Comparison of ENCODE assay signal across 18 cellular contexts in genomic region chr12:47303207-47303606, GRCh38.
DNase-seq lines count a peak whose midpoint lies in the region; ATAC-seq, FAIRE-seq and TF ChIP-seq lines count a peak whose summit lies in the region.
"Had no signal": no experiment of that assay in that cellular context is flagged by ENCODE, and none has a peak within 500 bp of the region (broad histone marks: within the 10 kb centered on the region; RNA-seq: fewer than 3 reads in every experiment).

No MANE protein-coding gene starts in this region.

- FAIRE-seq in astrocyte (lab: Jason Lieb, UNC): no peak

- H3K27me3 ChIP-seq in astrocyte (ENCODE audit: insufficient read depth, low read length): no peaks in the 10 kb centered on the region
- no peaks in the 10 kb centered on the region for H3K27me3 ChIP-seq in left lung
- H3K27me3 ChIP-seq: esophagus squamous epithelium, upper lobe of right lung had no signal

- POLR2A ChIA-PET in activated CD4-positive, alpha-beta T cell treated with anti-CD3 and anti-CD28 coated beads for 36 hours (lab: Charles Lee): no interaction called here
- POLR2A ChIA-PET in activated CD4-positive, alpha-beta T cell treated with anti-CD3 and anti-CD28 coated beads, Interleukin-2, amount 10 ng/mL, durations not matched to agents 7 days and 5 days (lab: Charles Lee): no interaction called here
- POLR2A ChIA-PET in naive thymus-derived CD8-positive, alpha-beta T cell (lab: Charles Lee): interaction anchor here (0.9 to 2.0 kb wide), 4 partner anchors 19 to 224 kb away, joined by 3 to 6 read pairs (median 4); partner anchors contain the start of genes AMIGO2 and PCED1B

- no peaks in the 10 kb centered on the region for H4K20me1 ChIP-seq in astrocyte (ENCODE audit: insufficient read depth, low read length)

- no peaks in the 10 kb centered on the region for H3K36me3 ChIP-seq in astrocyte (ENCODE audit: insufficient read depth, low read length)
- H3K36me3 ChIP-seq in left lung: no peaks in the 10 kb centered on the region
- H3K36me3 ChIP-seq: esophagus squamous epithelium, upper lobe of right lung had no signal

- H3K4me1 ChIP-seq in astrocyte (ENCODE audit: insufficient read depth, low read length) (peaks cover 27% of the 10 kb centered on the region), left lung (peaks cover 0 to 6% of the 10 kb centered on the region in 2 donors)

- ATAC-seq in activated CD4-positive, alpha-beta T cell treated with anti-CD3 and anti-CD28 coated beads for 36 hours: no peak
- no peak for ATAC-seq in naive thymus-derived CD8-positive, alpha-beta T cell
- ATAC-seq in left lung (no peak), HG03108 (IDR thresholded peaks at IDR 0.05; ENCODE audit: unreplicated experiment) (no peak)
- ATAC-seq: activated CD8-positive, alpha-beta memory T cell treated with anti-CD3 and anti-CD28 coated beads, Interleukin-2, amount 10 ng/mL, durations not matched to agents 7 days and 5 days; natural killer cell; upper lobe of right lung had no signal

- CTCF ChIA-PET in activated CD4-positive, alpha-beta T cell treated with anti-CD3 and anti-CD28 coated beads for 36 hours (lab: Charles Lee): interaction anchor here (0.6 to 2.7 kb wide), 8 partner anchors 25 to 271 kb away, joined by 3 to 16 read pairs (median 4); no protein-coding TSS in a partner anchor
- CTCF ChIA-PET in activated CD4-positive, alpha-beta T cell treated with anti-CD3 and anti-CD28 coated beads, Interleukin-2, amount 10 ng/mL, durations not matched to agents 7 days and 5 days (lab: Charles Lee): interaction anchor here (0.9 to 1.6 kb wide), 3 partner anchors 89 to 96 kb away, joined by 3 to 5 read pairs (median 3); no protein-coding TSS in a partner anchor

- intact Hi-C loops in activated CD4-positive, alpha-beta T cell treated with anti-CD3 and anti-CD28 coated beads for 36 hours (cut with DNase I, micrococcal nuclease): loop anchor here in 1 of 2 experiments (2.0 kb wide), 1 partner anchor 26 kb away; no protein-coding TSS in a partner anchor
- intact Hi-C loops in left lung (cut with DNase I): loop anchor here in 1 of 2 donors (10.0 kb wide), 1 partner anchor 268 kb away; no protein-coding TSS in a partner anchor

- H3K27me3 Mint-ChIP-seq in activated CD4-positive, alpha-beta T cell treated with anti-CD3 and anti-CD28 coated beads for 36 hours: no peaks in the 10 kb centered on the region
- no peaks in the 10 kb centered on the region for H3K27me3 Mint-ChIP-seq in activated CD4-positive, alpha-beta T cell treated with anti-CD3 and anti-CD28 coated beads, Interleukin-2, amount 10 ng/mL, durations not matched to agents 7 days and 5 days
- no peaks in the 10 kb centered on the region for H3K27me3 Mint-ChIP-seq in IgD-negative memory B cell
- no peaks in the 10 kb centered on the region for H3K27me3 Mint-ChIP-seq in astrocyte (ENCODE audit: low read depth, unreplicated experiment)
- H3K27me3 Mint-ChIP-seq in naive thymus-derived CD8-positive, alpha-beta T cell: no peaks in the 10 kb centered on the region
- H3K27me3 Mint-ChIP-seq: activated CD8-positive, alpha-beta memory T cell treated with anti-CD3 and anti-CD28 coated beads, Interleukin-2, amount 10 ng/mL, durations not matched to agents 7 days and 5 days had no signal

- H3K27ac Mint-ChIP-seq in activated CD4-positive, alpha-beta T cell treated with anti-CD3 and anti-CD28 coated beads for 36 hours: peak overlapping the region; percentile 86
- no peak overlapping the region for H3K27ac Mint-ChIP-seq in activated CD4-positive, alpha-beta T cell treated with anti-CD3 and anti-CD28 coated beads, Interleukin-2, amount 10 ng/mL, durations not matched to agents 7 days and 5 days
- H3K27ac Mint-ChIP-seq in IgD-negative memory B cell: peak overlapping the region; percentile 16 to 89 (median 35)
- H3K27ac Mint-ChIP-seq in astrocyte (ENCODE audit: unreplicated experiment): no peak overlapping the region
- peak overlapping the region in 6 of 10 donors; percentile 37 to 87 (median 81) for H3K27ac Mint-ChIP-seq in naive thymus-derived CD8-positive, alpha-beta T cell
- H3K27ac Mint-ChIP-seq: activated CD8-positive, alpha-beta memory T cell treated with anti-CD3 and anti-CD28 coated beads, Interleukin-2, amount 10 ng/mL, durations not matched to agents 7 days and 5 days; natural killer cell had no signal

- TF ChIP-seq CTCF in astrocyte (IDR thresholded peaks at IDR 0.05; ENCODE audit: insufficient read depth, low read depth, low read length) (no peak), left lung (IDR thresholded peaks at IDR 0.05) (no peak)

- no peaks in the 10 kb centered on the region for H3K79me2 ChIP-seq in astrocyte (ENCODE audit: insufficient read depth, low read length)

- peak overlapping the region; percentile 2 for H2AFZ ChIP-seq in astrocyte (ENCODE audit: low read depth, low read length)

- H3K9ac ChIP-seq in astrocyte (ENCODE audit: low read length): peak overlapping the region; percentile 81

- peak overlapping the region; percentile 97 for H3K27ac ChIP-seq in astrocyte (ENCODE audit: low read depth, low read length)
- no peak overlapping the region for H3K27ac ChIP-seq in left lung
- H3K27ac ChIP-seq: upper lobe of right lung had no signal

- no peak overlapping the region for H3K4me3 Mint-ChIP-seq in activated CD4-positive, alpha-beta T cell treated with anti-CD3 and anti-CD28 coated beads for 36 hours
- H3K4me3 Mint-ChIP-seq in activated CD4-positive, alpha-beta T cell treated with anti-CD3 and anti-CD28 coated beads, Interleukin-2, amount 10 ng/mL, durations not matched to agents 7 days and 5 days: no peak overlapping the region
- H3K4me3 Mint-ChIP-seq in IgD-negative memory B cell: peak overlapping the region in 2 of 4 donors; percentile 3 to 11
- no peak overlapping the region for H3K4me3 Mint-ChIP-seq in astrocyte (ENCODE audit: unreplicated experiment)
- peak overlapping the region in 3 of 10 donors; percentile 0 to 29 (median 3) for H3K4me3 Mint-ChIP-seq in naive thymus-derived CD8-positive, alpha-beta T cell
- H3K4me3 Mint-ChIP-seq: activated CD8-positive, alpha-beta memory T cell treated with anti-CD3 and anti-CD28 coated beads, Interleukin-2, amount 10 ng/mL, durations not matched to agents 7 days and 5 days; natural killer cell had no signal

- peak overlapping the region; percentile 26 for H3K4me2 ChIP-seq in astrocyte (ENCODE audit: low read length)

- H3K36me3 Mint-ChIP-seq in activated CD4-positive, alpha-beta T cell treated with anti-CD3 and anti-CD28 coated beads for 36 hours (ENCODE audit: low read depth): peaks cover 56% of the 10 kb centered on the region
- peaks cover 34% of the 10 kb centered on the region for H3K36me3 Mint-ChIP-seq in activated CD4-positive, alpha-beta T cell treated with anti-CD3 and anti-CD28 coated beads, Interleukin-2, amount 10 ng/mL, durations not matched to agents 7 days and 5 days (ENCODE audit: low read depth)
- H3K36me3 Mint-ChIP-seq in IgD-negative memory B cell (peaks cover 13% of the 10 kb centered on the region), astrocyte (ENCODE audit: low read depth, unreplicated experiment) (no peaks in the 10 kb centered on the region)
- peaks cover 0 to 31% (median 21%) of the 10 kb centered on the region in 3 donors for H3K36me3 Mint-ChIP-seq in naive thymus-derived CD8-positive, alpha-beta T cell

- H3K9me3 Mint-ChIP-seq in activated CD4-positive, alpha-beta T cell treated with anti-CD3 and anti-CD28 coated beads for 36 hours (ENCODE audit: low read depth): peaks cover 33% of the 10 kb centered on the region
- peaks cover 33% of the 10 kb centered on the region for H3K9me3 Mint-ChIP-seq in activated CD4-positive, alpha-beta T cell treated with anti-CD3 and anti-CD28 coated beads, Interleukin-2, amount 10 ng/mL, durations not matched to agents 7 days and 5 days
- H3K9me3 Mint-ChIP-seq in IgD-negative memory B cell (peaks cover 2 to 13% (median 6%) of the 10 kb centered on the region in 3 donors), astrocyte (ENCODE audit: unreplicated experiment) (peaks cover 5% of the 10 kb centered on the region)
- H3K9me3 Mint-ChIP-seq in naive thymus-derived CD8-positive, alpha-beta T cell: peaks cover 0 to 61% (median 19%) of the 10 kb centered on the region in 9 donors
- H3K9me3 Mint-ChIP-seq: natural killer cell had no signal

- H3K9me3 ChIP-seq in astrocyte (ENCODE audit: insufficient read depth, low read depth, low read length): no peaks in the 10 kb centered on the region
- peaks cover 0 to 2% of the 10 kb centered on the region in 2 donors for H3K9me3 ChIP-seq in left lung
- H3K9me3 ChIP-seq: esophagus squamous epithelium, upper lobe of right lung had no signal

- no peak overlapping the region for H3K4me3 ChIP-seq in astrocyte (ENCODE audit: insufficient read depth, low read depth, low read length)
- no peak overlapping the region for H3K4me3 ChIP-seq in left lung
- H3K4me3 ChIP-seq: esophagus squamous epithelium, upper lobe of right lung had no signal

- DNase-seq in activated CD4-positive, alpha-beta T cell treated with anti-CD3 and anti-CD28 coated beads for 36 hours: no peak
- no peak for DNase-seq in activated CD4-positive, alpha-beta T cell treated with anti-CD3 and anti-CD28 coated beads, Interleukin-2, amount 10 ng/mL, durations not matched to agents 7 days and 5 days
- DNase-seq in astrocyte (ENCODE audit: low read depth) (peak; percentile 78), left lung (no peak)
- DNase-seq in naive thymus-derived CD8-positive, alpha-beta T cell: no peak
- no peak for DNase-seq in activated effector memory CD4-positive, alpha-beta T cell treated with Interleukin-2 at 50 U/mL for 16 hours
- DNase-seq: 8988T; activated CD8-positive, alpha-beta memory T cell treated with anti-CD3 and anti-CD28 coated beads, Interleukin-2, amount 10 ng/mL, durations not matched to agents 7 days and 5 days; amniotic stem cell; cortex of kidney; esophagus squamous epithelium; hippocampal formation; natural killer cell; NCI-H2171; NK-92 treated with Interleukin-12 subunit alpha and Interleukin-12 subunit beta, amount 100 ng/mL, for 24 hours; upper lobe of right lung had no signal

- H3K4me1 Mint-ChIP-seq in activated CD4-positive, alpha-beta T cell treated with anti-CD3 and anti-CD28 coated beads for 36 hours: peaks cover 70% of the 10 kb centered on the region
- peaks cover 62% of the 10 kb centered on the region for H3K4me1 Mint-ChIP-seq in activated CD4-positive, alpha-beta T cell treated with anti-CD3 and anti-CD28 coated beads, Interleukin-2, amount 10 ng/mL, durations not matched to agents 7 days and 5 days
- H3K4me1 Mint-ChIP-seq in IgD-negative memory B cell (peaks cover 39 to 52% (median 41%) of the 10 kb centered on the region in 3 donors), astrocyte (ENCODE audit: low read depth, unreplicated experiment) (peaks cover 21% of the 10 kb centered on the region)
- peaks cover 36 to 70% (median 66%) of the 10 kb centered on the region in 4 donors for H3K4me1 Mint-ChIP-seq in naive thymus-derived CD8-positive, alpha-beta T cell

Comparison
In these comparisons a context has a peak if more than half of its experiments do, and no peak if none do; other contexts are left out.
1. H3K27ac Mint-ChIP-seq: peak in activated CD4-positive, alpha-beta T cell treated with anti-CD3 and anti-CD28 coated beads for 36 hours (single experiment), IgD-negative memory B cell (3 of 3) and naive thymus-derived CD8-positive, alpha-beta T cell (6 of 10); none in activated CD4-positive, alpha-beta T cell treated with anti-CD3 and anti-CD28 coated beads, Interleukin-2, amount 10 ng/mL, durations not matched to agents 7 days and 5 days (single experiment) and astrocyte (single experiment).